Comparison of ENCODE assay signal across 1 cellular context in the genomic region with DNA sequence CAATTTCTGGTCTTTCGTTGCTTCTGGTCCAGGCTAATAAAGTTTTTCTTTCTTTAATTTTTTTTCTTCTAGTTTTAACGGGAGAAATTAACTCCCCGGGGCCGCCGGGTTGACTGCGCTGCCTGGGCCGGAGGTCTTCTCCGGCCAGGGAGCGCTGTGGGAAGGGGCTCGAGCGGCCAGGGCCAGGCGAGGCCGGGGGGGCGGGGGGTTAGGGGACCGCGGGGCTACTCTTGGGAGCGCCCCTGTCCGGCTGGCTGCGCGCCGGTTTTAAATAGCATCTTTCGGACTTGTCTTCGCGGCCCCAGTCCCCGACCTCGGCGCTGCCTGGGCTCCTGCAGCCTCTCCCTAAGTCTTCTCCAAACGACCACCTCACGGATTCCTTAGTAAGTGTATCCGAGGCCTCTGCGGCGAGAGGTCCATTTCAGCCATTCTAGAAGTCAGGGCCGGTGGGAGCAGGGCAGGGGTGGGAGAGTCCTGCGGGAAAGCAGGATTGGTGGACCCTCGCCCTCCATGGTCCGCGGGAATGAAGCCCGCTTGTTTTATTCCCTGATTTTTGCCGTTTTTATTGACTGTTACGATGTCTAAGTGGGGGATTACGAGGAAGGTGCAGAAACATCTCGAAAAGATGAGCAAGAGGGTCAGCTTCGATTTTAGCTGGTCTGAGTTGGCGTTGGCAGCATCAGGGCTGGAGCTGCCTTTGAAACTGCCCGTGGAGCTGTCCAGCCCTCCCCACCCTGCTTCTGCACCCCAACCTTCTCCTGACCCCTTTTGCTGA.
TF ChIP-seq lines count a peak whose summit lies in the region.

No MANE protein-coding gene starts in this region.

TF ChIP-seq in H1, 55 proteins besides CTCF, POLR2A, EP300 and RAD21 (continued from another document):
- TF ChIP-seq POLR2AphosphoS5 (IDR thresholded peaks at IDR 0.05; ENCODE audit: low read depth, low read length), result peak; percentile 61; the same call in 1 of the 2 replicates
- peak; percentile 40 for TF ChIP-seq KDM4A (IDR thresholded peaks at IDR 0.05; ENCODE audit: low read depth, low read length, severe bottlenecking)
- peak; percentile 74 for TF ChIP-seq SAP30 (IDR thresholded peaks at IDR 0.05; ENCODE audit: insufficient read depth, insufficient replicate concordance, low read length)
